Comparison of ENCODE assay signal across 1 cellular context in the genomic region with DNA sequence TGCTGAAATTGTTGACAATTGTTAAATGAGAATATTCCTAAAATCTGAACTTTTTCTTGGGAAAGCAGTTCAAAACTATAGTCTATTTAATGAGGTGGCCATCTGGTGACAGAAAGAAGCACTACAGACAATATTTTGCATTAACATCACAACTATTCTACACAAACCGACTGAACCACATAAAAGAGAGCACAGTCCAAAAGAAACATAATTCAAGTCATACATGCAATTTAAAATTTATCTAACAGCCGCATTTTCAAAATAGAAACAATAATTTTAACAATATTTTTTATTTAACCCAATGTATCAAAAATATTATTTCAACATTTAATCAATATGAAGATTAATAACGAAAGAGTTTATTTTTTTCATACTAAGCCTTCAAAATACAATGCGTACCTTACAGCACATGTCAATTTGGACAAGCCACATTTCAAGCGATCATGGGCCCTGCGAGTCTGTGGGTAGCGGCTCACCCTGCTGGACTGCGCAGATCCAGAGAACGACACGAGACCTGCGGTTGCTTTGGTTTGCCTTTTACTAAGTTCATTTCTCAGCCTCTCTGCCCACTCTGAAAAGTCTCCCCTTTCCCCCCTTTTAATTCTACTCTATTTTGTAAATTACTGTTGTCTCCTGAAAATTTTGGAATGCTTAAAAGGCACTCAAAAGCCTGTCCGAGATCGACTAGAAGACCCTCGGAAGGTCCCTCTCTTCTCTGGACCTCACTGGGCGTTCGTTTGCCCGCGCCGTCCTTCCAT.
A peak's percentile ranks its signal among the peaks of the same experiment; 100 is the strongest.
TF ChIP-seq lines count a peak whose summit lies in the region.

No MANE protein-coding gene starts in this region.

TF ChIP-seq in HepG2, 621 proteins besides CTCF, POLR2A, EP300 and RAD21 (continued from another document and continues in another):
- TF ChIP-seq, protein P1, sequence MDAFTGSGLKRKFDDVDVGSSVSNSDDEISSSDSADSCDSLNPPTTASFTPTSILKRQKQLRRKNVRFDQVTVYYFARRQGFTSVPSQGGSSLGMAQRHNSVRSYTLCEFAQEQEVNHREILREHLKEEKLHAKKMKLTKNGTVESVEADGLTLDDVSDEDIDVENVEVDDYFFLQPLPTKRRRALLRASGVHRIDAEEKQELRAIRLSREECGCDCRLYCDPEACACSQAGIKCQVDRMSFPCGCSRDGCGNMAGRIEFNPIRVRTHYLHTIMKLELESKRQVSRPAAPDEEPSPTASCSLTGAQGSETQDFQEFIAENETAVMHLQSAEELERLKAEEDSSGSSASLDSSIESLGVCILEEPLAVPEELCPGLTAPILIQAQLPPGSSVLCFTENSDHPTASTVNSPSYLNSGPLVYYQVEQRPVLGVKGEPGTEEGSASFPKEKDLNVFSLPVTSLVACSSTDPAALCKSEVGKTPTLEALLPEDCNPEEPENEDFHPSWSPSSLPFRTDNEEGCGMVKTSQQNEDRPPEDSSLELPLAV (CRISPR knock-in tag; conservative IDR thresholded peaks at IDR 0.05; ENCODE audit: low read depth), result no peak
- TF ChIP-seq ISX (CRISPR knock-in tag; conservative IDR thresholded peaks at IDR 0.05), result 0 out of 2 replicates have a peak, but pooled peaks have one; percentile 21
- TF ChIP-seq, protein P2, sequence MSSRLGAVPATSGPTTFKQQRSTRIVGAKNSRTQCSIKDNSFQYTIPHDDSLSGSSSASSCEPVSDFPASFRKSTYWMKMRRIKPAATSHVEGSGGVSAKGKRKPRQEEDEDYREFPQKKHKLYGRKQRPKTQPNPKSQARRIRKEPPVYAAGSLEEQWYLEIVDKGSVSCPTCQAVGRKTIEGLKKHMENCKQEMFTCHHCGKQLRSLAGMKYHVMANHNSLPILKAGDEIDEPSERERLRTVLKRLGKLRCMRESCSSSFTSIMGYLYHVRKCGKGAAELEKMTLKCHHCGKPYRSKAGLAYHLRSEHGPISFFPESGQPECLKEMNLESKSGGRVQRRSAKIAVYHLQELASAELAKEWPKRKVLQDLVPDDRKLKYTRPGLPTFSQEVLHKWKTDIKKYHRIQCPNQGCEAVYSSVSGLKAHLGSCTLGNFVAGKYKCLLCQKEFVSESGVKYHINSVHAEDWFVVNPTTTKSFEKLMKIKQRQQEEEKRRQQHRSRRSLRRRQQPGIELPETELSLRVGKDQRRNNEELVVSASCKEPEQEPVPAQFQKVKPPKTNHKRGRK (CRISPR knock-in tag; IDR thresholded peaks at IDR 0.05), result no peak
- TF ChIP-seq ZNF264 (CRISPR knock-in tag; IDR thresholded peaks at IDR 0.05), result no peak
- TF ChIP-seq REXO4 (CRISPR knock-in tag; IDR thresholded peaks at IDR 0.05; ENCODE audit: borderline replicate concordance), result no peak
- no peak for TF ChIP-seq MBD4 (IDR thresholded peaks at IDR 0.05; ENCODE audit: borderline replicate concordance, low read length)
- TF ChIP-seq ZNF792 (CRISPR knock-in tag; IDR thresholded peaks at IDR 0.05), result no peak
- no peak for TF ChIP-seq NCOR1 (IDR thresholded peaks at IDR 0.05; ENCODE audit: borderline replicate concordance, low read length)
- TF ChIP-seq ZFX (CRISPR knock-in tag; IDR thresholded peaks at IDR 0.05; ENCODE audit: low read depth), result no peak
- TF ChIP-seq ZBTB42 (CRISPR knock-in tag; IDR thresholded peaks at IDR 0.05), result 0 out of 2 replicates have a peak, but pooled peaks have one; percentile 1
- no peak for TF ChIP-seq ZNF652 (CRISPR knock-in tag; IDR thresholded peaks at IDR 0.05; ENCODE audit: borderline replicate concordance, low read depth)
- TF ChIP-seq HNRNPLL (IDR thresholded peaks at IDR 0.05; ENCODE audit: low read depth, low read length, poor library complexity, severe bottlenecking), result no peak
- TF ChIP-seq TCF12 (IDR thresholded peaks at IDR 0.05), result no peak
- TF ChIP-seq TCF12 (CRISPR knock-in tag; IDR thresholded peaks at IDR 0.05), result no peak
- 0 out of 2 replicates have a peak, but pooled peaks have one; percentile 27 for TF ChIP-seq FOXJ3 (CRISPR knock-in tag; IDR thresholded peaks at IDR 0.05; ENCODE audit: borderline replicate concordance)
- 0 out of 2 replicates have a peak, but pooled peaks have one; percentile 44 for TF ChIP-seq RFXAP (CRISPR knock-in tag; IDR thresholded peaks at IDR 0.05; ENCODE audit: borderline replicate concordance)
- no peak for TF ChIP-seq MAFF (IDR thresholded peaks at IDR 0.05; ENCODE audit: low read depth, low read length)
- peak; percentile 23; the same call in 1 of the 2 replicates for TF ChIP-seq STAG1 (CRISPR knock-in tag; IDR thresholded peaks at IDR 0.05)
- TF ChIP-seq, protein P3, sequence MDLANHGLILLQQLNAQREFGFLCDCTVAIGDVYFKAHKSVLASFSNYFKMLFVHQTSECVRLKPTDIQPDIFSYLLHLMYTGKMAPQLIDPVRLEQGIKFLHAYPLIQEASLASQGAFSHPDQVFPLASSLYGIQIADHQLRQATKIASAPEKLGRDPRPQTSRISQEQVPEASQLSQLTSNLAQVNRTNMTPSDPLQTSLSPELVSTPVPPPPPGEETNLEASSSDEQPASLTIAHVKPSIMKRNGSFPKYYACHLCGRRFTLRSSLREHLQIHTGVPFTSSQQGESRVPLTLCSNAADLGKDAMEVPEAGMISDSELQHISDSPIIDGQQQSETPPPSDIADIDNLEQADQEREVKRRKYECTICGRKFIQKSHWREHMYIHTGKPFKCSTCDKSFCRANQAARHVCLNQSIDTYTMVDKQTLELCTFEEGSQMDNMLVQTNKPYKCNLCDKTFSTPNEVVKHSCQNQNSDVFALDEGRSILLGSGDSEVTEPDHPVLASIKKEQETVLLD (CRISPR knock-in tag; IDR thresholded peaks at IDR 0.05; ENCODE audit: low read depth), result no peak
- no peak for TF ChIP-seq FOXO1 (CRISPR knock-in tag; IDR thresholded peaks at IDR 0.05)
- no peak for TF ChIP-seq ATRX (CRISPR knock-in tag; IDR thresholded peaks at IDR 0.05; ENCODE audit: borderline replicate concordance)
- TF ChIP-seq ZBTB39 (CRISPR knock-in tag; IDR thresholded peaks at IDR 0.05), result no peak
- no peak for TF ChIP-seq PHF8 (CRISPR knock-in tag; IDR thresholded peaks at IDR 0.05)
- TF ChIP-seq, protein P4, sequence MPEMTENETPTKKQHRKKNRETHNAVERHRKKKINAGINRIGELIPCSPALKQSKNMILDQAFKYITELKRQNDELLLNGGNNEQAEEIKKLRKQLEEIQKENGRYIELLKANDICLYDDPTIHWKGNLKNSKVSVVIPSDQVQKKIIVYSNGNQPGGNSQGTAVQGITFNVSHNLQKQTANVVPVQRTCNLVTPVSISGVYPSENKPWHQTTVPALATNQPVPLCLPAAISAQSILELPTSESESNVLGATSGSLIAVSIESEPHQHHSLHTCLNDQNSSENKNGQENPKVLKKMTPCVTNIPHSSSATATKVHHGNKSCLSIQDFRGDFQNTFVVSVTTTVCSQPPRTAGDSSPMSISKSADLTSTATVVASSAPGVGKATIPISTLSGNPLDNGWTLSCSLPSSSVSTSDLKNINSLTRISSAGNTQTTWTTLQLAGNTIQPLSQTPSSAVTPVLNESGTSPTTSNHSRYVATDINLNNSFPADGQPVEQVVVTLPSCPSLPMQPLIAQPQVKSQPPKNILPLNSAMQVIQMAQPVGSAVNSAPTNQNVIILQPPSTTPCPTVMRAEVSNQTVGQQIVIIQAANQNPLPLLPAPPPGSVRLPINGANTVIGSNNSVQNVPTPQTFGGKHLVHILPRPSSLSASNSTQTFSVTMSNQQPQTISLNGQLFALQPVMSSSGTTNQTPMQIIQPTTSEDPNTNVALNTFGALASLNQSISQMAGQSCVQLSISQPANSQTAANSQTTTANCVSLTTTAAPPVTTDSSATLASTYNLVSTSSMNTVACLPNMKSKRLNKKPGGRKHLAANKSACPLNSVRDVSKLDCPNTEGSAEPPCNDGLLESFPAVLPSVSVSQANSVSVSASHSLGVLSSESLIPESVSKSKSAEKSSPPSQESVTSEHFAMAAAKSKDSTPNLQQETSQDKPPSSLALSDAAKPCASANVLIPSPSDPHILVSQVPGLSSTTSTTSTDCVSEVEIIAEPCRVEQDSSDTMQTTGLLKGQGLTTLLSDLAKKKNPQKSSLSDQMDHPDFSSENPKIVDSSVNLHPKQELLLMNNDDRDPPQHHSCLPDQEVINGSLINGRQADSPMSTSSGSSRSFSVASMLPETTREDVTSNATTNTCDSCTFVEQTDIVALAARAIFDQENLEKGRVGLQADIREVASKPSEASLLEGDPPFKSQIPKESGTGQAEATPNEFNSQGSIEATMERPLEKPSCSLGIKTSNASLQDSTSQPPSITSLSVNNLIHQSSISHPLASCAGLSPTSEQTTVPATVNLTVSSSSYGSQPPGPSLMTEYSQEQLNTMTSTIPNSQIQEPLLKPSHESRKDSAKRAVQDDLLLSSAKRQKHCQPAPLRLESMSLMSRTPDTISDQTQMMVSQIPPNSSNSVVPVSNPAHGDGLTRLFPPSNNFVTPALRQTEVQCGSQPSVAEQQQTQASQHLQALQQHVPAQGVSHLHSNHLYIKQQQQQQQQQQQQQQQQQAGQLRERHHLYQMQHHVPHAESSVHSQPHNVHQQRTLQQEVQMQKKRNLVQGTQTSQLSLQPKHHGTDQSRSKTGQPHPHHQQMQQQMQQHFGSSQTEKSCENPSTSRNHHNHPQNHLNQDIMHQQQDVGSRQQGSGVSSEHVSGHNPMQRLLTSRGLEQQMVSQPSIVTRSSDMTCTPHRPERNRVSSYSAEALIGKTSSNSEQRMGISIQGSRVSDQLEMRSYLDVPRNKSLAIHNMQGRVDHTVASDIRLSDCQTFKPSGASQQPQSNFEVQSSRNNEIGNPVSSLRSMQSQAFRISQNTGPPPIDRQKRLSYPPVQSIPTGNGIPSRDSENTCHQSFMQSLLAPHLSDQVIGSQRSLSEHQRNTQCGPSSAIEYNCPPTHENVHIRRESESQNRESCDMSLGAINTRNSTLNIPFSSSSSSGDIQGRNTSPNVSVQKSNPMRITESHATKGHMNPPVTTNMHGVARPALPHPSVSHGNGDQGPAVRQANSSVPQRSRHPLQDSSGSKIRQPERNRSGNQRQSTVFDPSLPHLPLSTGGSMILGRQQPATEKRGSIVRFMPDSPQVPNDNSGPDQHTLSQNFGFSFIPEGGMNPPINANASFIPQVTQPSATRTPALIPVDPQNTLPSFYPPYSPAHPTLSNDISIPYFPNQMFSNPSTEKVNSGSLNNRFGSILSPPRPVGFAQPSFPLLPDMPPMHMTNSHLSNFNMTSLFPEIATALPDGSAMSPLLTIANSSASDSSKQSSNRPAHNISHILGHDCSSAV (CRISPR knock-in tag; IDR thresholded peaks at IDR 0.05; ENCODE audit: borderline replicate concordance), result no peak
- TF ChIP-seq CBX1 (IDR thresholded peaks at IDR 0.05; ENCODE audit: low read depth), result no peak
- TF ChIP-seq SALL1 (CRISPR knock-in tag; IDR thresholded peaks at IDR 0.05), result 0 out of 2 replicates have a peak, but pooled peaks have one; percentile 23
- TF ChIP-seq, protein P5, sequence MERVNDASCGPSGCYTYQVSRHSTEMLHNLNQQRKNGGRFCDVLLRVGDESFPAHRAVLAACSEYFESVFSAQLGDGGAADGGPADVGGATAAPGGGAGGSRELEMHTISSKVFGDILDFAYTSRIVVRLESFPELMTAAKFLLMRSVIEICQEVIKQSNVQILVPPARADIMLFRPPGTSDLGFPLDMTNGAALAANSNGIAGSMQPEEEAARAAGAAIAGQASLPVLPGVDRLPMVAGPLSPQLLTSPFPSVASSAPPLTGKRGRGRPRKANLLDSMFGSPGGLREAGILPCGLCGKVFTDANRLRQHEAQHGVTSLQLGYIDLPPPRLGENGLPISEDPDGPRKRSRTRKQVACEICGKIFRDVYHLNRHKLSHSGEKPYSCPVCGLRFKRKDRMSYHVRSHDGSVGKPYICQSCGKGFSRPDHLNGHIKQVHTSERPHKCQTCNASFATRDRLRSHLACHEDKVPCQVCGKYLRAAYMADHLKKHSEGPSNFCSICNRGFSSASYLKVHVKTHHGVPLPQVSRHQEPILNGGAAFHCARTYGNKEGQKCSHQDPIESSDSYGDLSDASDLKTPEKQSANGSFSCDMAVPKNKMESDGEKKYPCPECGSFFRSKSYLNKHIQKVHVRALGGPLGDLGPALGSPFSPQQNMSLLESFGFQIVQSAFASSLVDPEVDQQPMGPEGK (CRISPR knock-in tag; IDR thresholded peaks at IDR 0.05), result no peak
- peak; percentile 39; the same call in 1 of the 2 replicates for TF ChIP-seq SMC3 (IDR thresholded peaks at IDR 0.05; ENCODE audit: low read length)
- no peak for TF ChIP-seq KAT7 (CRISPR knock-in tag; IDR thresholded peaks at IDR 0.05; ENCODE audit: borderline replicate concordance)
- no peak for TF ChIP-seq BATF2 (CRISPR knock-in tag; IDR thresholded peaks at IDR 0.05)
- TF ChIP-seq ZNF816 (CRISPR knock-in tag; IDR thresholded peaks at IDR 0.05; ENCODE audit: borderline replicate concordance), result no peak
- TF ChIP-seq, protein P6, sequence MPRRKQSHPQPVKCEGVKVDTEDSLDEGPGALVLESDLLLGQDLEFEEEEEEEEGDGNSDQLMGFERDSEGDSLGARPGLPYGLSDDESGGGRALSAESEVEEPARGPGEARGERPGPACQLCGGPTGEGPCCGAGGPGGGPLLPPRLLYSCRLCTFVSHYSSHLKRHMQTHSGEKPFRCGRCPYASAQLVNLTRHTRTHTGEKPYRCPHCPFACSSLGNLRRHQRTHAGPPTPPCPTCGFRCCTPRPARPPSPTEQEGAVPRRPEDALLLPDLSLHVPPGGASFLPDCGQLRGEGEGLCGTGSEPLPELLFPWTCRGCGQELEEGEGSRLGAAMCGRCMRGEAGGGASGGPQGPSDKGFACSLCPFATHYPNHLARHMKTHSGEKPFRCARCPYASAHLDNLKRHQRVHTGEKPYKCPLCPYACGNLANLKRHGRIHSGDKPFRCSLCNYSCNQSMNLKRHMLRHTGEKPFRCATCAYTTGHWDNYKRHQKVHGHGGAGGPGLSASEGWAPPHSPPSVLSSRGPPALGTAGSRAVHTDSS (CRISPR knock-in tag; conservative IDR thresholded peaks at IDR 0.05), result no peak
